Comparison of ENCODE assay signal across 24 cellular contexts in genomic region chr14:39441805-39442204, GRCh38.
"Had no signal": no experiment of that assay in that cellular context is flagged by ENCODE, and none has a peak within 500 bp of the region (broad histone marks: within the 10 kb centered on the region; RNA-seq: fewer than 3 reads in every experiment).

No MANE protein-coding gene starts in this region.

- ATAC-seq: effector memory CD8-positive, alpha-beta T cell; esophagus mucosa; gastroesophageal sphincter; left lung; left ventricle myocardium superior; mucosa of descending colon had no signal

- H3K27me3 ChIP-seq: colonic mucosa, esophagus squamous epithelium, foreskin keratinocyte, gastroesophageal sphincter, heart right ventricle, left lung had no signal

- H3K4me1 Mint-ChIP-seq: endodermal cell, mesothelial cell of epicardium had no signal

- H3K9me3 ChIP-seq: colonic mucosa, esophagus squamous epithelium, gastroesophageal sphincter, lower lobe of right lung had no signal

- H3K27ac Mint-ChIP-seq: dendritic cell treated with granulocyte-macrophage colony-stimulating factor and Interleukin-4, amounts not matched to agents 40 ng/mL and 50 ng/mL, for 4 days; effector memory CD8-positive, alpha-beta T cell; endodermal cell; mesothelial cell of epicardium had no signal

- H3K36me3 ChIP-seq: colonic mucosa, esophagus squamous epithelium, gastroesophageal sphincter, heart right ventricle, lower lobe of right lung had no signal

- H3K36me3 Mint-ChIP-seq: mesothelial cell of epicardium had no signal

- H3K27ac ChIP-seq: colonic mucosa, epithelial cell of prostate, esophagus squamous epithelium, foreskin keratinocyte, gastroesophageal sphincter, heart right ventricle, left lung, lower lobe of right lung had no signal

- H3K4me1 ChIP-seq: colonic mucosa, esophagus squamous epithelium, foreskin keratinocyte, gastroesophageal sphincter, heart right ventricle, left lung, lower lobe of right lung had no signal

- H3K9me3 Mint-ChIP-seq: effector memory CD8-positive, alpha-beta T cell had no signal

- H3K4me3 ChIP-seq: colonic mucosa, esophagus squamous epithelium, gastroesophageal sphincter, heart right ventricle, left lung, lower lobe of right lung, mucosa of descending colon had no signal

- H3K4me3 Mint-ChIP-seq: dendritic cell treated with granulocyte-macrophage colony-stimulating factor and Interleukin-4, amounts not matched to agents 40 ng/mL and 50 ng/mL, for 4 days; effector memory CD8-positive, alpha-beta T cell; endodermal cell; mesothelial cell of epicardium had no signal

- H3K27me3 Mint-ChIP-seq: dendritic cell treated with granulocyte-macrophage colony-stimulating factor and Interleukin-4, amounts not matched to agents 40 ng/mL and 50 ng/mL, for 4 days; effector memory CD8-positive, alpha-beta T cell had no signal

- FAIRE-seq: endometrium, frontal cortex, islet of Langerhans, keratinocyte had no signal

- DNase-seq: colonic mucosa; cortex of kidney; effector CD8-positive, alpha-beta T cell; effector memory CD8-positive, alpha-beta T cell; endodermal cell; erythroblast; esophagus squamous epithelium; foreskin keratinocyte; heart right ventricle; hippocampal formation; left ventricle myocardium superior; lower lobe of right lung; mesenchymal stem cell; mucosa of descending colon had no signal
